ENCODE assay signal across 40 cellular contexts in genomic region chrX:3648084-3648483, GRCh38.
"Had no signal": no experiment of that assay in that cellular context is flagged by ENCODE, and none has a peak within 500 bp of the region (broad histone marks: within the 10 kb centered on the region; RNA-seq: fewer than 3 reads in every experiment).

No MANE protein-coding gene starts in this region.

- H3K4me3 Mint-ChIP-seq: activated naive CD4-positive, alpha-beta T cell treated with anti-CD3 and anti-CD28 coated beads for 36 hours; activated naive CD4-positive, alpha-beta T cell treated with anti-CD3 and anti-CD28 coated beads, Interleukin-2, amount 10 ng/mL, durations not matched to agents 7 days and 5 days; activated naive CD4-positive, alpha-beta T cell treated with anti-CD3 and anti-CD28 coated beads, Interleukin-2, amount 50 U/mL, for 24 hours; activated naive CD8-positive, alpha-beta T cell; activated naive CD8-positive, alpha-beta T cell treated with anti-CD3 and anti-CD28 coated beads for 36 hours; activated naive CD8-positive, alpha-beta T cell treated with anti-CD3 and anti-CD28 coated beads, Interleukin-2, amount 10 ng/mL, durations not matched to agents 7 days and 5 days; activated naive CD8-positive, alpha-beta T cell treated with anti-CD3 and anti-CD28 coated beads, Interleukin-2, amount 50 U/mL, for 24 hours; activated T-cell treated with anti-CD3 and anti-CD28 coated beads, Interleukin-2, amount 50 U/mL, for 24 hours; activated T-cell treated with anti-CD3 and anti-CD28 coated beads, Interleukin-2, amount 50 U/mL, for 4 hours; activated T-cell treated with anti-CD3 and anti-CD28 coated beads, Interleukin-2, amount 50 U/mL, for 72 hours; activated T-helper 1 cell treated with anti-CD3 and anti-CD28 coated beads, Interleukin-12 subunit alpha, Interleukin-12 subunit beta, Interleukin-2, Interleukin-4 antibody, amounts not matched to agents 30 ng/mL and 10 ng/mL and 1 ng/mL, durations not matched to agents 14 hours and 24 hours and 36 hours; activated T-helper 17 cell treated with anti-CD3 and anti-CD28 coated beads, Interleukin-2, amount 50 U/mL, for 72 hours; brain; central memory CD8-positive, alpha-beta T cell had no signal

- H3K27ac Mint-ChIP-seq: activated naive CD4-positive, alpha-beta T cell treated with anti-CD3 and anti-CD28 coated beads for 36 hours; activated naive CD4-positive, alpha-beta T cell treated with anti-CD3 and anti-CD28 coated beads, Interleukin-2, amount 10 ng/mL, durations not matched to agents 7 days and 5 days; activated naive CD4-positive, alpha-beta T cell treated with anti-CD3 and anti-CD28 coated beads, Interleukin-2, amount 50 U/mL, for 24 hours; activated naive CD4-positive, alpha-beta T cell treated with anti-CD3 and anti-CD28 coated beads, Interleukin-2, amount 50 U/mL, for 72 hours; activated naive CD8-positive, alpha-beta T cell; activated naive CD8-positive, alpha-beta T cell treated with anti-CD3 and anti-CD28 coated beads for 36 hours; activated naive CD8-positive, alpha-beta T cell treated with anti-CD3 and anti-CD28 coated beads, Interleukin-2, amount 10 ng/mL, durations not matched to agents 7 days and 5 days; activated naive CD8-positive, alpha-beta T cell treated with anti-CD3 and anti-CD28 coated beads, Interleukin-2, amount 50 U/mL, for 24 hours; activated T-cell treated with anti-CD3 and anti-CD28 coated beads, Interleukin-2, amount 50 U/mL, for 72 hours; activated T-helper 1 cell treated with anti-CD3 and anti-CD28 coated beads, Interleukin-12 subunit alpha, Interleukin-12 subunit beta, Interleukin-2, Interleukin-4 antibody, amounts not matched to agents 30 ng/mL and 10 ng/mL and 1 ng/mL, durations not matched to agents 14 hours and 24 hours and 36 hours; activated T-helper 17 cell treated with anti-CD3 and anti-CD28 coated beads, Interleukin-2, amount 50 U/mL, for 72 hours; activated T-helper 2 cell treated with anti-CD3 and anti-CD28 coated beads, Interferon-gamma antibody, Interleukin-2, Interleukin-4, amounts not matched to agents 10 μg/mL and 5 μg/mL and 100 μg/mL, durations not matched to agents 14 hours and 24 hours and 36 hours; brain had no signal

- H3K27me3 Mint-ChIP-seq: activated naive CD4-positive, alpha-beta T cell treated with anti-CD3 and anti-CD28 coated beads, Interleukin-2, amount 10 ng/mL, durations not matched to agents 7 days and 5 days; activated naive CD4-positive, alpha-beta T cell treated with anti-CD3 and anti-CD28 coated beads, Interleukin-2, amount 50 U/mL, for 24 hours; activated naive CD8-positive, alpha-beta T cell; activated naive CD8-positive, alpha-beta T cell treated with anti-CD3 and anti-CD28 coated beads for 36 hours; activated naive CD8-positive, alpha-beta T cell treated with anti-CD3 and anti-CD28 coated beads, Interleukin-2, amount 10 ng/mL, durations not matched to agents 7 days and 5 days; activated naive CD8-positive, alpha-beta T cell treated with anti-CD3 and anti-CD28 coated beads, Interleukin-2, amount 50 U/mL, for 24 hours; activated T-cell treated with anti-CD3 and anti-CD28 coated beads, Interleukin-2, amount 50 U/mL, for 24 hours; activated T-helper 17 cell treated with anti-CD3 and anti-CD28 coated beads, Interleukin-2, amount 50 U/mL, for 72 hours; brain; central memory CD8-positive, alpha-beta T cell had no signal

- H3K4me1 Mint-ChIP-seq: activated naive CD4-positive, alpha-beta T cell treated with anti-CD3 and anti-CD28 coated beads, Interleukin-2, amount 50 U/mL, for 24 hours; activated naive CD8-positive, alpha-beta T cell treated with anti-CD3 and anti-CD28 coated beads, Interleukin-2, amount 10 ng/mL, durations not matched to agents 7 days and 5 days; activated naive CD8-positive, alpha-beta T cell treated with anti-CD3 and anti-CD28 coated beads, Interleukin-2, amount 50 U/mL, for 24 hours; activated T-helper 17 cell treated with anti-CD3 and anti-CD28 coated beads, Interleukin-2, amount 50 U/mL, for 72 hours; brain; central memory CD8-positive, alpha-beta T cell had no signal

- H3K4me1 ChIP-seq: adrenal gland, ascending aorta, body of pancreas, breast epithelium had no signal

- H3K4me3 ChIP-seq: adrenal gland, ascending aorta, body of pancreas, breast epithelium, cardiac muscle cell had no signal

- H3K27me3 ChIP-seq: ascending aorta, body of pancreas, brain microvascular endothelial cell, breast epithelium, cardiac muscle cell had no signal

- H3K36me3 ChIP-seq: adrenal gland, brain microvascular endothelial cell, breast epithelium had no signal

- H3K9me3 Mint-ChIP-seq: activated naive CD4-positive, alpha-beta T cell treated with anti-CD3 and anti-CD28 coated beads, Interleukin-2, amount 10 ng/mL, durations not matched to agents 7 days and 5 days; activated naive CD4-positive, alpha-beta T cell treated with anti-CD3 and anti-CD28 coated beads, Interleukin-2, amount 50 U/mL, for 24 hours; activated naive CD4-positive, alpha-beta T cell treated with anti-CD3 and anti-CD28 coated beads, Interleukin-2, amount 50 U/mL, for 72 hours; activated naive CD8-positive, alpha-beta T cell treated with anti-CD3 and anti-CD28 coated beads for 36 hours; activated naive CD8-positive, alpha-beta T cell treated with anti-CD3 and anti-CD28 coated beads, Interleukin-2, amount 10 ng/mL, durations not matched to agents 7 days and 5 days; activated naive CD8-positive, alpha-beta T cell treated with anti-CD3 and anti-CD28 coated beads, Interleukin-2, amount 50 U/mL, for 24 hours; activated T-cell treated with anti-CD3 and anti-CD28 coated beads, Interleukin-2, amount 50 U/mL, for 24 hours; activated T-cell treated with anti-CD3 and anti-CD28 coated beads, Interleukin-2, amount 50 U/mL, for 4 hours; activated T-cell treated with anti-CD3 and anti-CD28 coated beads, Interleukin-2, amount 50 U/mL, for 72 hours; activated T-helper 1 cell treated with anti-CD3 and anti-CD28 coated beads, Interleukin-12 subunit alpha, Interleukin-12 subunit beta, Interleukin-2, Interleukin-4 antibody, amounts not matched to agents 30 ng/mL and 10 ng/mL and 1 ng/mL, durations not matched to agents 14 hours and 24 hours and 36 hours; activated T-helper 17 cell treated with anti-CD3 and anti-CD28 coated beads, Interleukin-2, amount 50 U/mL, for 72 hours; activated T-helper 2 cell treated with anti-CD3 and anti-CD28 coated beads, Interferon-gamma antibody, Interleukin-2, Interleukin-4, amounts not matched to agents 10 μg/mL and 5 μg/mL and 100 μg/mL, durations not matched to agents 14 hours and 24 hours and 36 hours; central memory CD8-positive, alpha-beta T cell had no signal

- H3K9me3 ChIP-seq: adrenal gland, ascending aorta, body of pancreas, breast epithelium had no signal

- H3K36me3 Mint-ChIP-seq: activated naive CD4-positive, alpha-beta T cell treated with anti-CD3 and anti-CD28 coated beads, Interleukin-2, amount 50 U/mL, for 72 hours had no signal

- ATAC-seq: activated naive CD4-positive, alpha-beta T cell treated with anti-CD3 and anti-CD28 coated beads, Interleukin-2, amount 50 U/mL, for 72 hours; activated naive CD8-positive, alpha-beta T cell treated with anti-CD3 and anti-CD28 coated beads, Interleukin-2, amount 50 U/mL, for 24 hours; activated T-cell treated with anti-CD3 and anti-CD28 coated beads, Interleukin-2, amount 50 U/mL, for 4 hours; activated T-cell treated with anti-CD3 and anti-CD28 coated beads, Interleukin-2, amount 50 U/mL, for 72 hours; activated T-helper 17 cell treated with anti-CD3 and anti-CD28 coated beads, Interleukin-2, amount 50 U/mL, for 72 hours; body of pancreas had no signal

- FAIRE-seq: astrocyte, bronchial epithelial cell had no signal

- DNase-seq: activated effector memory CD4-positive, alpha-beta T cell treated with anti-CD3 and anti-CD28 coated beads, Interleukin-2, amount 50 U/mL, for 16 hours; activated effector memory CD4-positive, alpha-beta T cell treated with Interleukin-2 at 50 U/mL for 16 hours; activated gamma-delta T cell; activated gamma-delta T cell treated with Interleukin-2 at 50 U/mL for 16 hours; activated naive CD4-positive, alpha-beta T cell; activated naive CD4-positive, alpha-beta T cell treated with anti-CD3 and anti-CD28 coated beads for 36 hours; activated naive CD4-positive, alpha-beta T cell treated with anti-CD3 and anti-CD28 coated beads, Interleukin-2, amount 10 ng/mL, durations not matched to agents 7 days and 5 days; activated naive CD4-positive, alpha-beta T cell treated with anti-CD3 and anti-CD28 coated beads, Interleukin-2, amount 50 U/mL, for 16 hours; activated naive CD4-positive, alpha-beta T cell treated with Interleukin-2 at 50 U/mL for 16 hours; activated naive CD8-positive, alpha-beta T cell treated with anti-CD3 and anti-CD28 coated beads for 36 hours; activated naive CD8-positive, alpha-beta T cell treated with anti-CD3 and anti-CD28 coated beads, Interleukin-2, amount 10 ng/mL, durations not matched to agents 7 days and 5 days; activated naive CD8-positive, alpha-beta T cell treated with anti-CD3 and anti-CD28 coated beads, Interleukin-2, amount 50 U/mL, for 24 hours; activated T-cell treated with anti-CD3 and anti-CD28 coated beads, Interleukin-2, amount 50 U/mL, for 1 hour; activated T-cell treated with anti-CD3 and anti-CD28 coated beads, Interleukin-2, amount 50 U/mL, for 24 hours; activated T-cell treated with anti-CD3 and anti-CD28 coated beads, Interleukin-2, amount 50 U/mL, for 4 hours; activated T-cell treated with anti-CD3 and anti-CD28 coated beads, Interleukin-2, amount 50 U/mL, for 48 hours; activated T-cell treated with anti-CD3 and anti-CD28 coated beads, Interleukin-2, amount 50 U/mL, for 72 hours; adrenal gland; amniotic stem cell; amygdala; anterior cingulate cortex; aorta; body of pancreas; brain microvascular endothelial cell; caudate nucleus; central memory CD4-positive, alpha-beta T cell; cerebellar nuclear complex had no signal

- H3K27ac ChIP-seq: adrenal gland, ascending aorta, body of pancreas, brain microvascular endothelial cell, breast epithelium, cardiac muscle cell had no signal
